Comparison of ENCODE assay signal across 24 cellular contexts in the genomic region with DNA sequence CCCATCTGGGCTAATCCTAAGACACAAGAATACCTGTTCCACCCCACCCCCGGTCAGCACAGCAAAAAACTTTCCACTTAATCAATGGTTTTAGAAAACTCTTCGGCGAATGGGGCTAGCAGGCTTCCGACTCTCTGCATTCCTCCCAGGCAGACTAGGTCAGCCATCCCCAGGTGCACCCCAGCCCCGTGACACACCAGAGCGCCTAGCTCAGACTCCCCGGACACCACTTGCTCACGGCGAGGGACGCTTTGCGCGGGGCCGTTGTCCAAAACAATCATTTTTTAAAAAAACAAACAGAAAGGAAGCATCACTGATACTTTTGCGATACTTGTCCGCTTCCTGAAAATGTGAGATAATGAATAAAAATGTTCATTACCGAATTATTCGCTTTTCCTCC.
DNase-seq lines count a peak whose midpoint lies in the region; ATAC-seq and TF ChIP-seq lines count a peak whose summit lies in the region.
"Had no signal": no experiment of that assay in that cellular context is flagged by ENCODE, and none has a peak within 500 bp of the region (broad histone marks: within the 10 kb centered on the region; RNA-seq: fewer than 3 reads in every experiment).

No MANE protein-coding gene starts in this region.

- no peak for DNase-seq in activated CD4-positive, alpha-beta T cell treated with anti-CD3 and anti-CD28 coated beads, Interleukin-2, amount 10 ng/mL, durations not matched to agents 7 days and 5 days
- no peak for DNase-seq in activated CD4-positive, alpha-beta T cell treated with anti-CD3 and anti-CD28 coated beads, Interleukin-2, amount 50 U/mL, for 4 hours
- no peak for DNase-seq in CD8-positive, alpha-beta T cell
- no peak for DNase-seq in naive thymus-derived CD4-positive, alpha-beta T cell
- DNase-seq in DMS79 (lab: John Stamatoyannopoulos, UW) (no peak), NCI-H146 (lab: John Stamatoyannopoulos, UW) (no peak)
- DNase-seq: activated CD4-positive, alpha-beta T cell treated with anti-CD3 and anti-CD28 coated beads, Interleukin-2, amount 50 U/mL, for 1 hour; dermis blood vessel endothelial cell; GOT3; IMR-90; left cardiac atrium; mesenchymal stem cell; NCI-H1105; NCI-H2081 treated with DMSO at 0.1 percent for 48 hours; OCI-M1; retina; spleen; stimulated activated CD4-positive, alpha-beta T cell treated with anti-CD3 and anti-CD28 coated beads, Interleukin-4, amount 100 ng/mL, for 24 hours; SW 1271; upper lobe of left lung had no signal

- peak overlapping the region; percentile 45 for H3K27ac ChIP-seq in CD8-positive, alpha-beta T cell (ENCODE audit: low read depth, low read length)
- H3K27ac ChIP-seq in naive thymus-derived CD4-positive, alpha-beta T cell (ENCODE audit: low read depth, low read length), result peak overlapping the region; percentile 85
- H3K27ac ChIP-seq: C4-2B, cardiac muscle cell, spleen, upper lobe of left lung had no signal

- CTCF ChIA-PET in activated CD4-positive, alpha-beta T cell treated with anti-CD3 and anti-CD28 coated beads, Interleukin-2, amount 10 ng/mL, durations not matched to agents 7 days and 5 days (lab: Charles Lee), result interaction anchor here (1.0 to 3.5 kb wide), 5 partner anchors 8 to 204 kb away, joined by 3 to 14 read pairs (median 4); no protein-coding TSS in a partner anchor
- CTCF ChIA-PET in CD8-positive, alpha-beta T cell (lab: Charles Lee), result interaction anchor here (1.3 to 12.2 kb wide), 3 partner anchors 10 to 66 kb away, joined by 3 to 120 read pairs (median 6); no protein-coding TSS in a partner anchor
- CTCF ChIA-PET in naive thymus-derived CD4-positive, alpha-beta T cell (lab: Charles Lee), result interaction anchor here (1.4 kb wide), 1 partner anchor 73 kb away, joined by 3 read pairs; the partner anchor contains the start of gene BCL11B

- peaks cover 45% of the 10 kb centered on the region for H3K36me3 ChIP-seq in CD8-positive, alpha-beta T cell (ENCODE audit: insufficient read depth, low read length)
- H3K36me3 ChIP-seq in naive thymus-derived CD4-positive, alpha-beta T cell (ENCODE audit: control insufficient read depth in 2 of 3, insufficient read depth in 3 of 3, low read length in 3 of 3), result peaks cover 6 to 84% (median 22%) of the 10 kb centered on the region in 3 experiments
- H3K36me3 ChIP-seq: cardiac muscle cell, spleen, upper lobe of left lung had no signal

- intact Hi-C loops in CD8-positive, alpha-beta T cell (cut with DNase I, micrococcal nuclease), result loop anchor here in 1 of 2 experiments (10.0 kb wide), 1 partner anchor 1224 kb away; no protein-coding TSS in a partner anchor
- intact Hi-C loops in naive thymus-derived CD4-positive, alpha-beta T cell (cut with micrococcal nuclease), result loop anchor here (1.0 to 10.0 kb wide), 3 partner anchors 8 to 974 kb away; no protein-coding TSS in a partner anchor

- H3K27ac Mint-ChIP-seq in activated CD4-positive, alpha-beta T cell treated with anti-CD3 and anti-CD28 coated beads, Interleukin-2, amount 10 ng/mL, durations not matched to agents 7 days and 5 days, result peak overlapping the region; percentile 86
- peak overlapping the region; percentile 99 for H3K27ac Mint-ChIP-seq in CD8-positive, alpha-beta T cell
- peak overlapping the region; percentile 97 for H3K27ac Mint-ChIP-seq in activated T-helper 17 cell treated with anti-CD3 and anti-CD28 coated beads, Interleukin-2, amount 50 U/mL, for 72 hours
- peak overlapping the region; percentile 82 to 100 (median 98) for H3K27ac Mint-ChIP-seq in naive thymus-derived CD4-positive, alpha-beta T cell

- peaks cover 83% of the 10 kb centered on the region for H3K36me3 Mint-ChIP-seq in activated CD4-positive, alpha-beta T cell treated with anti-CD3 and anti-CD28 coated beads, Interleukin-2, amount 10 ng/mL, durations not matched to agents 7 days and 5 days (ENCODE audit: low read depth)
- H3K36me3 Mint-ChIP-seq in CD8-positive, alpha-beta T cell, result peaks cover 90% of the 10 kb centered on the region
- H3K36me3 Mint-ChIP-seq in activated T-helper 17 cell treated with anti-CD3 and anti-CD28 coated beads, Interleukin-2, amount 50 U/mL, for 72 hours (ENCODE audit: low read depth), result peaks cover 90% of the 10 kb centered on the region
- H3K36me3 Mint-ChIP-seq in naive thymus-derived CD4-positive, alpha-beta T cell, result peaks cover 0 to 48% (median 25%) of the 10 kb centered on the region in 5 donors

- peak overlapping the region; percentile 47 for H3K4me3 Mint-ChIP-seq in activated CD4-positive, alpha-beta T cell treated with anti-CD3 and anti-CD28 coated beads, Interleukin-2, amount 10 ng/mL, durations not matched to agents 7 days and 5 days
- H3K4me3 Mint-ChIP-seq in CD8-positive, alpha-beta T cell, result peak overlapping the region; percentile 55
- peak overlapping the region; percentile 82 for H3K4me3 Mint-ChIP-seq in activated T-helper 17 cell treated with anti-CD3 and anti-CD28 coated beads, Interleukin-2, amount 50 U/mL, for 72 hours
- H3K4me3 Mint-ChIP-seq in naive thymus-derived CD4-positive, alpha-beta T cell, result peak overlapping the region; percentile 67 to 94 (median 86)

- POLR2A ChIA-PET in activated CD4-positive, alpha-beta T cell treated with anti-CD3 and anti-CD28 coated beads, Interleukin-2, amount 10 ng/mL, durations not matched to agents 7 days and 5 days (lab: Charles Lee), result no interaction called here
- POLR2A ChIA-PET in CD8-positive, alpha-beta T cell (lab: Charles Lee), result interaction anchor here (0.6 to 63.2 kb wide), 4 partner anchors 9 to 48 kb away, joined by 3 to 2179 read pairs (median 6); partner anchors contain the start of gene BCL11B
- POLR2A ChIA-PET in naive thymus-derived CD4-positive, alpha-beta T cell (lab: Charles Lee), result interaction anchor here (1.0 to 69.0 kb wide), 4 partner anchors 11 to 1057 kb away, joined by 3 to 2458 read pairs (median 204); partner anchors contain the start of gene BCL11B

- H3K9me3 Mint-ChIP-seq in activated CD4-positive, alpha-beta T cell treated with anti-CD3 and anti-CD28 coated beads, Interleukin-2, amount 10 ng/mL, durations not matched to agents 7 days and 5 days, result no peaks in the 10 kb centered on the region
- H3K9me3 Mint-ChIP-seq in CD8-positive, alpha-beta T cell, result no peaks in the 10 kb centered on the region
- H3K9me3 Mint-ChIP-seq in activated T-helper 17 cell treated with anti-CD3 and anti-CD28 coated beads, Interleukin-2, amount 50 U/mL, for 72 hours, result no peaks in the 10 kb centered on the region
- H3K9me3 Mint-ChIP-seq in naive thymus-derived CD4-positive, alpha-beta T cell, result peaks cover 0 to 11% (median 0%) of the 10 kb centered on the region in 11 donors

- peaks cover 100% of the 10 kb centered on the region for H3K4me1 Mint-ChIP-seq in activated CD4-positive, alpha-beta T cell treated with anti-CD3 and anti-CD28 coated beads, Interleukin-2, amount 10 ng/mL, durations not matched to agents 7 days and 5 days
- H3K4me1 Mint-ChIP-seq in CD8-positive, alpha-beta T cell (ENCODE audit: low read depth), result peaks cover 100% of the 10 kb centered on the region
- peaks cover 71% of the 10 kb centered on the region for H3K4me1 Mint-ChIP-seq in activated T-helper 17 cell treated with anti-CD3 and anti-CD28 coated beads, Interleukin-2, amount 50 U/mL, for 72 hours
- peaks cover 68 to 100% (median 99%) of the 10 kb centered on the region in 7 donors for H3K4me1 Mint-ChIP-seq in naive thymus-derived CD4-positive, alpha-beta T cell

- H3K27me3 Mint-ChIP-seq in activated CD4-positive, alpha-beta T cell treated with anti-CD3 and anti-CD28 coated beads, Interleukin-2, amount 10 ng/mL, durations not matched to agents 7 days and 5 days, result no peaks in the 10 kb centered on the region
- H3K27me3 Mint-ChIP-seq in CD8-positive, alpha-beta T cell (ENCODE audit: low read depth), result no peaks in the 10 kb centered on the region
- H3K27me3 Mint-ChIP-seq in activated T-helper 17 cell treated with anti-CD3 and anti-CD28 coated beads, Interleukin-2, amount 50 U/mL, for 72 hours, result no peaks in the 10 kb centered on the region
- H3K27me3 Mint-ChIP-seq in naive thymus-derived CD4-positive, alpha-beta T cell, result no peaks in the 10 kb centered on the region

- H3K4me1 ChIP-seq in CD8-positive, alpha-beta T cell (ENCODE audit: insufficient read depth, low read length), result peaks cover 100% of the 10 kb centered on the region
- H3K4me1 ChIP-seq in naive thymus-derived CD4-positive, alpha-beta T cell (ENCODE audit: control insufficient read depth in 2 of 2, insufficient read depth in 2 of 2, low read length in 2 of 2), result peaks cover 87 to 100% of the 10 kb centered on the region in 2 donors
- H3K4me1 ChIP-seq: upper lobe of left lung had no signal

- no peaks in the 10 kb centered on the region for H3K27me3 ChIP-seq in CD8-positive, alpha-beta T cell (ENCODE audit: insufficient read depth, low read length)
- no peaks in the 10 kb centered on the region for H3K27me3 ChIP-seq in naive thymus-derived CD4-positive, alpha-beta T cell (ENCODE audit: control insufficient read depth in 2 of 2, insufficient read depth in 2 of 2, low read length in 2 of 2)
- H3K27me3 ChIP-seq: cardiac muscle cell, upper lobe of left lung had no signal

- no peak for ATAC-seq in CD8-positive, alpha-beta T cell
- no peak for ATAC-seq in activated T-helper 17 cell treated with anti-CD3 and anti-CD28 coated beads, Interleukin-2, amount 50 U/mL, for 72 hours (replicated peaks)
- no peak for ATAC-seq in naive thymus-derived CD4-positive, alpha-beta T cell
- no peak for ATAC-seq in HG02885 (IDR thresholded peaks at IDR 0.05; ENCODE audit: poor library complexity, unreplicated experiment)
- ATAC-seq: left cardiac atrium had no signal

- H3K9me3 ChIP-seq in CD8-positive, alpha-beta T cell (ENCODE audit: low read length), result no peaks in the 10 kb centered on the region
- H3K9me3 ChIP-seq in naive thymus-derived CD4-positive, alpha-beta T cell (ENCODE audit: control insufficient read depth in 2 of 3, low read length in 3 of 3), result no peaks in the 10 kb centered on the region
- H3K9me3 ChIP-seq: spleen, upper lobe of left lung had no signal

- no peak for TF ChIP-seq CTCF in CD8-positive, alpha-beta T cell (IDR thresholded peaks at IDR 0.05)

- peak overlapping the region; percentile 3 for H3K4me3 ChIP-seq in CD8-positive, alpha-beta T cell (ENCODE audit: low read depth, low read length)
- peak overlapping the region; percentile 0 for H3K4me3 ChIP-seq in naive thymus-derived CD4-positive, alpha-beta T cell (ENCODE audit: low read length)
- H3K4me3 ChIP-seq: cardiac muscle cell, spleen, upper lobe of left lung had no signal
